9 cellular contexts compared by ENCODE assay signal in genomic region chrX:140712413-140713173, GRCh38. TPM values are rescaled to one million over a fixed set of nuclear protein-coding genes. Genes with fewer than 3 reads are reported as not detected.
DNase-seq lines count a peak whose midpoint lies in the region; ATAC-seq and TF ChIP-seq lines count a peak whose summit lies in the region.
"Had no signal": no experiment of that assay in that cellular context is flagged by ENCODE, and none has a peak within 500 bp of the region (broad histone marks: within the 10 kb centered on the region; RNA-seq: fewer than 3 reads in every experiment).

No MANE protein-coding gene starts in this region.

- DNase-seq in MV-4-11 (lab: John Stamatoyannopoulos, UW), result peak; percentile 14
- DNase-seq in anterior cingulate cortex (lab: John Stamatoyannopoulos, UW), result peak in 55 of 58 donors; percentile 1 to 69 (median 40)
- peak; percentile 51 for DNase-seq in iPS-NIHi11 (ENCODE audit: low spot score)
- DNase-seq in smooth muscle cell (lab: John Stamatoyannopoulos, UW; ENCODE audit: unreplicated experiment), result peak; percentile 51
- no peak for DNase-seq in HUDEP-2 (lab: John Stamatoyannopoulos, UW; ENCODE audit: unreplicated experiment in 76 of 76)
- no peak for DNase-seq in NCI-H146 treated with DMSO at 0.1 percent for 48 hours (lab: John Stamatoyannopoulos, UW; ENCODE audit: unreplicated experiment)

- H3K4me1 ChIP-seq in smooth muscle cell (ENCODE audit: low read depth), result peaks cover 5% of the 10 kb centered on the region
- H3K4me1 ChIP-seq: SJSA1 had no signal

- H3K27me3 ChIP-seq in smooth muscle cell (ENCODE audit: low read depth), result no peaks in the 10 kb centered on the region
- H3K27me3 ChIP-seq: SJSA1 had no signal

- H3K79me2 ChIP-seq in smooth muscle cell (ENCODE audit: low read depth), result peaks cover 15% of the 10 kb centered on the region

- WGBS in smooth muscle cell (ENCODE audit: low lambda C conversion rate), result 46% methylated on average over 16 of the region's 16 CpGs

- H3F3A ChIP-seq in smooth muscle cell (ENCODE audit: low read depth), result peaks cover 2% of the 10 kb centered on the region

- peak overlapping the region; percentile 84 for H3K9ac ChIP-seq in smooth muscle cell (ENCODE audit: low read depth)

- no peaks in the 10 kb centered on the region for H3K36me3 ChIP-seq in smooth muscle cell (ENCODE audit: low read depth)
- H3K36me3 ChIP-seq: SJSA1 had no signal

- H3K27ac ChIP-seq in smooth muscle cell (ENCODE audit: low read depth), result peak overlapping the region; percentile 97
- H3K27ac ChIP-seq: SJSA1 had no signal

- no peak for TF ChIP-seq CTCF in smooth muscle cell (IDR thresholded peaks at IDR 0.05; ENCODE audit: borderline replicate concordance, insufficient read depth, poor library complexity, severe bottlenecking)

- H2AFZ ChIP-seq in smooth muscle cell (ENCODE audit: low read depth), result no peak overlapping the region

- no peaks in the 10 kb centered on the region for H4K20me1 ChIP-seq in smooth muscle cell (ENCODE audit: low read depth)

- H3K9me3 ChIP-seq in smooth muscle cell (replicated peaks; ENCODE audit: low read depth), result no peaks in the 10 kb centered on the region
- H3K9me3 ChIP-seq: SJSA1 had no signal

- peak overlapping the region; percentile 35 for H3K4me3 ChIP-seq in smooth muscle cell
- H3K4me3 ChIP-seq: SJSA1 had no signal

- ATAC-seq in GM18909 (IDR thresholded peaks at IDR 0.05; ENCODE audit: poor library complexity, unreplicated experiment) (peak; percentile 68), HG02973 (IDR thresholded peaks at IDR 0.05; ENCODE audit: unreplicated experiment) (no peak)

- H3K4me2 ChIP-seq in smooth muscle cell, result peak overlapping the region; percentile 84

RNA-seq across cellular contexts. Expression of gene LINC00632, which starts 3.0 kb away (rescaled TPM):
- total RNA-seq in smooth muscle cell, result 770 and 905 TPM in 2 replicates
- 109 and 121 TPM in 2 replicates for polyA plus RNA-seq in smooth muscle cell
- total RNA-seq: SJSA1 had no signal

Comparison
In these comparisons a context has a peak if more than half of its experiments do, and no peak if none do; other contexts are left out.
1. DNase-seq: peak in MV-4-11 (single experiment), anterior cingulate cortex (55 of 58), iPS-NIHi11 (single experiment) and smooth muscle cell (single experiment); none in HUDEP-2 (0 of 76) and NCI-H146 treated with DMSO at 0.1 percent for 48 hours (single experiment).